ENCODE assay signal across 8 cellular contexts in genomic region chr14:91021991-91022621, GRCh38. TPM values are rescaled to one million over a fixed set of nuclear protein-coding genes. Genes with fewer than 3 reads are reported as not detected.
A peak's percentile ranks its signal among the peaks of the same experiment; 100 is the strongest.
DNase-seq lines count a peak whose midpoint lies in the region; ATAC-seq and TF ChIP-seq lines count a peak whose summit lies in the region.

No MANE protein-coding gene starts in this region.

- no TSS peak for BruUV-seq in Panc1 (replicated peaks; lab: Mats Ljungman, UMichigan)

- H3K4me1 ChIP-seq in Panc1 (ENCODE audit: control insufficient read depth, insufficient read depth, low read length), result no peaks in the 10 kb centered on the region
- H3K4me1 ChIP-seq in mucosa of stomach (ENCODE audit: control insufficient read depth, insufficient read depth, low read length), result peaks cover 12% of the 10 kb centered on the region
- no peaks in the 10 kb centered on the region for H3K4me1 ChIP-seq in uterus

- H3K4me3 ChIP-seq in Panc1 (ENCODE audit: low read depth in 2 of 2, low read length in 2 of 2) (peak overlapping the region; percentile 3 to 11; a peak in 2 of 4 replicates), mucosa of stomach (ENCODE audit: low read length) (no peak overlapping the region), lower leg skin (ENCODE audit: low read depth, poor library complexity, severe bottlenecking) (no peak overlapping the region), uterus (peak overlapping the region in 1 of 2 donors; percentile 28)

- TF ChIP-seq CTCF in Panc1 (IDR thresholded peaks at IDR 0.05) (no peak), lower leg skin (IDR thresholded peaks at IDR 0.05) (no peak), uterus (IDR thresholded peaks at IDR 0.05) (no peak)

- H3K27me3 ChIP-seq in Panc1 (ENCODE audit: control insufficient read depth, insufficient read depth, low read length) (no peaks in the 10 kb centered on the region), mucosa of stomach (ENCODE audit: control insufficient read depth, insufficient read depth, low read length) (no peaks in the 10 kb centered on the region), uterus (no peaks in the 10 kb centered on the region)

- intact Hi-C loops in Panc1 (cut with micrococcal nuclease; ENCODE audit: unreplicated experiment), result no loop called here
- intact Hi-C loops in lower leg skin (cut with DNase I; ENCODE audit: low total_unique reads), result no loop called here
- intact Hi-C loops in uterus (cut with DNase I; ENCODE audit: low total_unique reads), result no loop called here

- TF ChIP-seq POLR2A in lower leg skin (IDR thresholded peaks at IDR 0.05) (no peak), uterus (IDR thresholded peaks at IDR 0.05) (no peak)

- H3K36me3 ChIP-seq in Panc1 (ENCODE audit: control insufficient read depth, insufficient read depth, low read length) (no peaks in the 10 kb centered on the region), mucosa of stomach (ENCODE audit: control insufficient read depth, insufficient read depth, low read length) (no peaks in the 10 kb centered on the region), uterus (no peaks in the 10 kb centered on the region)

- CTCF ChIA-PET in Panc1 (lab: Charles Lee), result no interaction called here

- H3K9me3 ChIP-seq in Panc1 (ENCODE audit: control insufficient read depth, insufficient read depth, low read depth, low read length) (no peaks in the 10 kb centered on the region), mucosa of stomach (ENCODE audit: control insufficient read depth, low read length) (no peaks in the 10 kb centered on the region), uterus (no peaks in the 10 kb centered on the region)

- peak overlapping the region; percentile 19 for H3K9ac ChIP-seq in mucosa of stomach (ENCODE audit: low read length)

- no peak overlapping the region for H3K27ac ChIP-seq in Panc1 (ENCODE audit: low read length)
- H3K27ac ChIP-seq in uterus, result peak overlapping the region in 1 of 2 donors; percentile 55

- POLR2A ChIA-PET in Panc1 (lab: Charles Lee), result no interaction called here

- DNase-seq in Panc1 (ENCODE audit: low read depth, low spot score) (no peak), iPS-NIHi11 (ENCODE audit: low spot score) (no peak), lower leg skin (ENCODE audit: low spot score in 2 of 2) (no peak), uterus (no peak)
- no peak for DNase-seq in stimulated activated CD4-positive, alpha-beta T cell treated with anti-CD3 and anti-CD28 coated beads, Interleukin-4, amount 100 ng/mL, for 24 hours

- in situ Hi-C loops in Panc1 (cut with HindIII; ENCODE audit: low pct_unique_long_range_greater_than_20kb, low sequenced_read_pairs), result no loop called here

- ATAC-seq in GM18502 (IDR thresholded peaks at IDR 0.05; ENCODE audit: poor library complexity, unreplicated experiment) (peak; percentile 54), GM21825 (IDR thresholded peaks at IDR 0.05; ENCODE audit: unreplicated experiment) (peak; percentile 58), Panc1 (no peak)

- WGBS in lower leg skin, 2 donors, result 78 to 83% methylated on average over 1 of the region's 1 CpG

RNA-seq across cellular contexts. Expression of gene RPS6KA5, which starts 38.3 kb away (rescaled TPM):
- 2.6 TPM for total RNA-seq in Panc1 (2021; ENCODE audit: unreplicated experiment)
- 0.82 TPM for polyA plus RNA-seq in Panc1 (2012; ENCODE audit: insufficient read length)
- total RNA-seq in lower leg skin, result 10 to 100 TPM in 2 of 4 donors, 1 to 10 TPM in 2; 8.2 to 13.6 (median 10.2) TPM
- total RNA-seq in uterus, result 10 to 100 TPM in 2 of 4 donors, 1 to 10 TPM in 2; 3.8 to 20.0 (median 14.8) TPM

Comparison
In these comparisons a context has a peak if more than half of its experiments do, and no peak if none do; other contexts are left out.
1. H3K4me3 ChIP-seq: peak in Panc1 (2 of 2); none in mucosa of stomach (single experiment) and lower leg skin (single experiment).